1 cellular context compared by ENCODE assay signal in the genomic region with DNA sequence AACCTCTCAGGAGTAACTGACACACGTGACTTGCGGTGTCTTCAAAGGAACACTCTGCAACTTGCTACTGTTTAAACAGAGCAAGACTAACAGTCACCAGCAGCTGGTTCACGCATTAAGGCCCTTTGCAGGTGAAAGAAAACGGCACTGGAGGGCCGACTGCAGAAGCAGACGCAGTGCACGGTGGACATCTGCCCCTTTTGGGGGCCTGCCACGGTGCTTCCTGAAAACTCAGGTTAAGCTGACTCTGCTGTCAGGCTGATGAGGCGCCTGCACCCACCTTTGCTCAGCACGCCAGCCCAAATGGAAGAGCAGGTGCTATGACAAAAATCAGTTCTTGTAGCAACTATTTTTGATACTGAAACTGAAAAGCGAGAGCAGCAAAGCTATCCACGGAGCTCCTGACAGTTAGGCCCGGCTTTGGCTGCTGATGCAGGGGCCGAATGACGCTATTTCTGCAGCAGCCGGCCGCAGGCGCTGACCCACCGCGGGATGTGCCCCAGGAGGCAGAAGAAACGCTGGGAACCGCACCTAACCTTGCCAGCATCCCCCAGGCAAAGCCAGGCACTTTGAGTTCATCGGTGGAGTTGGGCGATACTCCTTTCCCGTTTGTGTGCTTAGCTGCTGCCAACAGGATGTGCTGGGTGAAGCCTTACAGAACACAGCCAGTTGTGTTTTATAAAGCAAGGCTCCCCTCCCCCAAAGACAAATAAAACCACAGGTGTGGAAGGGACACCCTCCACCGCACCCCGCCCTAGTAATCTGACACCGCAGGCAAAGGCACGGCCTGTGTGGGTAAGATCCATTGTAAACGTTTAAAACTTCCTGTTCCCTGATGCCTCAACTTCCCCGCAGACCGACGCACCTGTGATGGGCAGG.
TF ChIP-seq lines count a peak whose summit lies in the region.

No MANE protein-coding gene starts in this region.

TF ChIP-seq in GM23338, 12 proteins besides CTCF, POLR2A, EP300 and RAD21 (continued from another document):
- TF ChIP-seq, protein P1, sequence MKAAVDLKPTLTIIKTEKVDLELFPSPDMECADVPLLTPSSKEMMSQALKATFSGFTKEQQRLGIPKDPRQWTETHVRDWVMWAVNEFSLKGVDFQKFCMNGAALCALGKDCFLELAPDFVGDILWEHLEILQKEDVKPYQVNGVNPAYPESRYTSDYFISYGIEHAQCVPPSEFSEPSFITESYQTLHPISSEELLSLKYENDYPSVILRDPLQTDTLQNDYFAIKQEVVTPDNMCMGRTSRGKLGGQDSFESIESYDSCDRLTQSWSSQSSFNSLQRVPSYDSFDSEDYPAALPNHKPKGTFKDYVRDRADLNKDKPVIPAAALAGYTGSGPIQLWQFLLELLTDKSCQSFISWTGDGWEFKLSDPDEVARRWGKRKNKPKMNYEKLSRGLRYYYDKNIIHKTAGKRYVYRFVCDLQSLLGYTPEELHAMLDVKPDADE (IDR thresholded peaks at IDR 0.05), result peak; percentile 53; the same call in 1 of the 2 replicates
- TF ChIP-seq EZH2 (IDR thresholded peaks at IDR 0.05; ENCODE audit: low read depth, unreplicated experiment) (no peak), JUNB (IDR thresholded peaks at IDR 0.05; ENCODE audit: unreplicated experiment) (no peak), CREB1 (CRISPR knock-in tag; IDR thresholded peaks at IDR 0.05; ENCODE audit: low read depth) (no peak), ZNF114 (CRISPR knock-in tag; IDR thresholded peaks at IDR 0.05) (no peak)
